ENCODE assay signal across 2 cellular contexts in the genomic region with DNA sequence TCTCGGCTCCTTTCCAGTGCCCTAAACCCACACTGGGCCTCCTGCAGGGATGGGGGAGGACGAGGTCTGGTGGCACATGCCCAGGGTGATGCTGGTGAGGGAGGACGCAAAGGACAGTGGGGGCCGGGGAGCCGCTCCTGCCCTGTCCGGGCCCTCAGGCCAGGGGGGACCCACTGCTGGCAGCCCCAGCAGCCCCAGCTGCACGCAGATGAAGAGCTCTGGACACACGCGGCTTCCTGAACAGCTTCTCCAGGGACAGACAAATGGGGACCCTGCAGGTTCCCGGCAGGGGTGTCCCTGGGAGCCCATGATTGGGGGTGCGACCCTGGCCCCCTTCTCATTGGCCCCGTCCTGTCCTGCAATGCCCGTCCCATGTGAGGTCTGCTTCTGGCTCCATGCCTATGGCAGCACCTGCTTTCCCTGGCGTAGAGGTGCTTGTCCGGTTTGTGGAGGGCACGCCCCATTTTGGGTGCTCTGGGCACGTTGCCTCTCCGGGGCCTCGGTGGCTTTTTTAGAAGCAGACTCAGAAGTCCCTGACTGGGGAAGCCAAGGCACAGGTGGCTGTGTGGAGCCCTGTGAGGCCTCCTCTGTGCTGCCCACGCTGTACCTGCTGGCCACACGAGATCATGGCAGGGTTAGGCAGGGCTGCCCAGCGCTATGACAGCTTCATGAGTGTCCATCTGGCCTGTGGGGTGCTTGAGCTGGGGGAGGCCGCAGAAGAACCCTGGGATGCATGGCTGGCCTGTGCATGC.
TF ChIP-seq lines count a peak whose summit lies in the region.

No MANE protein-coding gene starts in this region.

TF ChIP-seq in A549, 52 proteins besides CTCF, POLR2A, EP300 and RAD21:
- TF ChIP-seq, protein P1, sequence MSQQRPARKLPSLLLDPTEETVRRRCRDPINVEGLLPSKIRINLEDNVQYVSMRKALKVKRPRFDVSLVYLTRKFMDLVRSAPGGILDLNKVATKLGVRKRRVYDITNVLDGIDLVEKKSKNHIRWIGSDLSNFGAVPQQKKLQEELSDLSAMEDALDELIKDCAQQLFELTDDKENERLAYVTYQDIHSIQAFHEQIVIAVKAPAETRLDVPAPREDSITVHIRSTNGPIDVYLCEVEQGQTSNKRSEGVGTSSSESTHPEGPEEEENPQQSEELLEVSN (IDR thresholded peaks at IDR 0.05; ENCODE audit: borderline replicate concordance, low read depth) = no peak
- no peak for TF ChIP-seq CHD2 (IDR thresholded peaks at IDR 0.05; ENCODE audit: low read length, partially characterized antibody)
- no peak for TF ChIP-seq NR3C1 (IDR thresholded peaks at IDR 0.05)
- TF ChIP-seq HOXA7 (CRISPR knock-in tag; IDR thresholded peaks at IDR 0.05) = no peak
- TF ChIP-seq, protein P2, sequence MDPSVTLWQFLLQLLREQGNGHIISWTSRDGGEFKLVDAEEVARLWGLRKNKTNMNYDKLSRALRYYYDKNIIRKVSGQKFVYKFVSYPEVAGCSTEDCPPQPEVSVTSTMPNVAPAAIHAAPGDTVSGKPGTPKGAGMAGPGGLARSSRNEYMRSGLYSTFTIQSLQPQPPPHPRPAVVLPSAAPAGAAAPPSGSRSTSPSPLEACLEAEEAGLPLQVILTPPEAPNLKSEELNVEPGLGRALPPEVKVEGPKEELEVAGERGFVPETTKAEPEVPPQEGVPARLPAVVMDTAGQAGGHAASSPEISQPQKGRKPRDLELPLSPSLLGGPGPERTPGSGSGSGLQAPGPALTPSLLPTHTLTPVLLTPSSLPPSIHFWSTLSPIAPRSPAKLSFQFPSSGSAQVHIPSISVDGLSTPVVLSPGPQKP (IDR thresholded peaks at IDR 0.05; ENCODE audit: low read depth, low read length) = no peak
- TF ChIP-seq RARB (CRISPR knock-in tag; IDR thresholded peaks at IDR 0.05) = no peak
- TF ChIP-seq MYC (IDR thresholded peaks at IDR 0.05; ENCODE audit: borderline replicate concordance, low read length) = no peak
- TF ChIP-seq, protein P3, sequence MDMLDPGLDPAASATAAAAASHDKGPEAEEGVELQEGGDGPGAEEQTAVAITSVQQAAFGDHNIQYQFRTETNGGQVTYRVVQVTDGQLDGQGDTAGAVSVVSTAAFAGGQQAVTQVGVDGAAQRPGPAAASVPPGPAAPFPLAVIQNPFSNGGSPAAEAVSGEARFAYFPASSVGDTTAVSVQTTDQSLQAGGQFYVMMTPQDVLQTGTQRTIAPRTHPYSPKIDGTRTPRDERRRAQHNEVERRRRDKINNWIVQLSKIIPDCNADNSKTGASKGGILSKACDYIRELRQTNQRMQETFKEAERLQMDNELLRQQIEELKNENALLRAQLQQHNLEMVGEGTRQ (IDR thresholded peaks at IDR 0.05) = no peak
- TF ChIP-seq TFCP2L1 (CRISPR knock-in tag; IDR thresholded peaks at IDR 0.05) = no peak
- no peak for TF ChIP-seq HEYL (CRISPR knock-in tag; IDR thresholded peaks at IDR 0.05)
- TF ChIP-seq CBX8 (IDR thresholded peaks at IDR 0.05) = no peak
- no peak for TF ChIP-seq BHLHE40 (IDR thresholded peaks at IDR 0.05; ENCODE audit: low read depth, low read length)
- TF ChIP-seq EHF (CRISPR knock-in tag; IDR thresholded peaks at IDR 0.05) = no peak
- TF ChIP-seq, protein P4, sequence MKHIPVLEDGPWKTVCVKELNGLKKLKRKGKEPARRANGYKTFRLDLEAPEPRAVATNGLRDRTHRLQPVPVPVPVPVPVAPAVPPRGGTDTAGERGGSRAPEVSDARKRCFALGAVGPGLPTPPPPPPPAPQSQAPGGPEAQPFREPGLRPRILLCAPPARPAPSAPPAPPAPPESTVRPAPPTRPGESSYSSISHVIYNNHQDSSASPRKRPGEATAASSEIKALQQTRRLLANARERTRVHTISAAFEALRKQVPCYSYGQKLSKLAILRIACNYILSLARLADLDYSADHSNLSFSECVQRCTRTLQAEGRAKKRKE (CRISPR knock-in tag; IDR thresholded peaks at IDR 0.05; ENCODE audit: low read depth) = no peak
- no peak for TF ChIP-seq HDAC2 (IDR thresholded peaks at IDR 0.05)
- TF ChIP-seq CEBPB (IDR thresholded peaks at IDR 0.05) = no peak
- no peak for TF ChIP-seq RFX5 (IDR thresholded peaks at IDR 0.05)
- no peak for TF ChIP-seq ZSCAN20 (CRISPR knock-in tag; IDR thresholded peaks at IDR 0.05)
- no peak for TF ChIP-seq RNF2 (IDR thresholded peaks at IDR 0.05; ENCODE audit: borderline replicate concordance, low read depth)
- TF ChIP-seq, protein P5, sequence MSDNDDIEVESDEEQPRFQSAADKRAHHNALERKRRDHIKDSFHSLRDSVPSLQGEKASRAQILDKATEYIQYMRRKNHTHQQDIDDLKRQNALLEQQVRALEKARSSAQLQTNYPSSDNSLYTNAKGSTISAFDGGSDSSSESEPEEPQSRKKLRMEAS (IDR thresholded peaks at IDR 0.05) = no peak

TF ChIP-seq in IMR-90, 13 proteins besides CTCF, POLR2A, EP300 and RAD21:
- TF ChIP-seq FOS (IDR thresholded peaks at IDR 0.05; ENCODE audit: low read depth, low read length) (no peak), MXI1 (IDR thresholded peaks at IDR 0.05; ENCODE audit: borderline replicate concordance, low read depth, low read length) (no peak), MAFK (IDR thresholded peaks at IDR 0.05; ENCODE audit: low read depth, low read length) (no peak), SMC3 (IDR thresholded peaks at IDR 0.05; ENCODE audit: low read depth, low read length) (no peak), NFE2L2 (IDR thresholded peaks at IDR 0.05; ENCODE audit: low read depth, low read length) (no peak), CHD1 (IDR thresholded peaks at IDR 0.05; ENCODE audit: low read depth, low read length) (no peak), RFX5 (IDR thresholded peaks at IDR 0.05; ENCODE audit: low read depth, low read length) (no peak), BHLHE40 (IDR thresholded peaks at IDR 0.05; ENCODE audit: low read depth, low read length) (no peak), RCOR1 (IDR thresholded peaks at IDR 0.05; ENCODE audit: insufficient replicate concordance, low read length) (no peak), MAZ (IDR thresholded peaks at IDR 0.05; ENCODE audit: borderline replicate concordance, low read depth, low read length) (no peak), CEBPB (IDR thresholded peaks at IDR 0.05; ENCODE audit: low read depth, low read length) (no peak)
- TF ChIP-seq, protein P2 (IDR thresholded peaks at IDR 0.05; ENCODE audit: borderline replicate concordance, low read depth, low read length) = no peak
- TF ChIP-seq, protein P3 (IDR thresholded peaks at IDR 0.05; ENCODE audit: low read depth, low read length) = no peak
